18 cellular contexts compared by ENCODE assay signal in the genomic region with DNA sequence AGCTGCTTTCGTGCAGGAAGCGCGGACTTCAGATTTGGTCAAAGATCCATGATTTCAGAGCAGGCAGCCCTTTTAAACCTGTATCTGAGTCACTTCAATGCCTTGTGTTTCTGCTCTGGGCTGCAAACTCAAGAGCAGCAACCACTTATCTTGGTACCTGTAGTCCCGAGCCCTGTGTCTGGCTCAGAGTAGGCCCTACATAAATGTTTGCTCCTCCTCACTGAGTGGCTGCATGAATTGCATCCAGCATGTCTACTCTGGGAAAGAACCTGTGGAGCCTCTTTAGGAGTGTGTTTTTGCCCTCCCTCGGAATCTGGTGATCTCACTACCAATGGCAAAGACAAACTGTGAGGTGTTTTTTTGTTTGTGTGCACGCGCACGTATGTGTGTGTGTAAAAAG.
"Had no signal": no experiment of that assay in that cellular context is flagged by ENCODE, and none has a peak within 500 bp of the region (broad histone marks: within the 10 kb centered on the region; RNA-seq: fewer than 3 reads in every experiment).

No MANE protein-coding gene starts in this region.

- H3K27ac ChIP-seq: gastrocnemius medialis, left ventricle myocardium inferior, thoracic aorta had no signal

- DNase-seq: activated CD4-positive, alpha-beta T cell treated with anti-CD3 and anti-CD28 coated beads for 36 hours; activated CD4-positive, alpha-beta T cell treated with anti-CD3 and anti-CD28 coated beads, Interleukin-2, amount 50 U/mL, for 48 hours; activated T-cell treated with anti-CD3 and anti-CD28 coated beads for 4 hours; effector CD8-positive, alpha-beta T cell; gastrocnemius medialis; head of caudate nucleus; kidney; left ventricle myocardium inferior; stimulated activated naive B cell treated with anti-CD40 and anti-IgM and Interleukin-4, amounts not matched to agents 10 μg/mL and 1 μg/mL and 100 μg/mL, for 72 hours had no signal

- H3K27me3 ChIP-seq: gastrocnemius medialis had no signal

- H3K9me3 ChIP-seq: gastrocnemius medialis, thoracic aorta had no signal

- FAIRE-seq: kidney, TTC549, urothelium cell line had no signal

- ATAC-seq: activated CD4-positive, alpha-beta T cell treated with anti-CD3 and anti-CD28 coated beads for 36 hours; esophagus mucosa; gastrocnemius medialis; stimulated activated naive B cell treated with anti-CD40 and anti-IgM and Interleukin-4, amounts not matched to agents 10 μg/mL and 1 μg/mL and 100 μg/mL, for 72 hours; WTC11 had no signal

- H3K4me3 Mint-ChIP-seq: activated CD4-positive, alpha-beta T cell treated with anti-CD3 and anti-CD28 coated beads for 36 hours; activated naive CD8-positive, alpha-beta T cell; activated T-helper 1 cell treated with anti-CD3 and anti-CD28 coated beads, Interleukin-12 subunit alpha, Interleukin-12 subunit beta, Interleukin-2, Interleukin-4 antibody, amounts not matched to agents 30 ng/mL and 10 ng/mL and 1 ng/mL, durations not matched to agents 14 hours and 24 hours and 36 hours; dendritic cell treated with granulocyte-macrophage colony-stimulating factor and Interleukin-4, amounts not matched to agents 40 ng/mL and 50 ng/mL, for 4 days; memory B cell; stimulated activated naive B cell treated with anti-CD40 and anti-IgM and Interleukin-4, amounts not matched to agents 10 μg/mL and 1 μg/mL and 100 μg/mL, for 72 hours; WTC11 had no signal

- H3K4me3 ChIP-seq: gastrocnemius medialis, left ventricle myocardium inferior, thoracic aorta had no signal

- H3K27me3 Mint-ChIP-seq: activated naive CD8-positive, alpha-beta T cell had no signal

- H3K27ac Mint-ChIP-seq: activated CD4-positive, alpha-beta T cell treated with anti-CD3 and anti-CD28 coated beads for 36 hours; activated naive CD8-positive, alpha-beta T cell; activated T-helper 1 cell treated with anti-CD3 and anti-CD28 coated beads, Interleukin-12 subunit alpha, Interleukin-12 subunit beta, Interleukin-2, Interleukin-4 antibody, amounts not matched to agents 30 ng/mL and 10 ng/mL and 1 ng/mL, durations not matched to agents 14 hours and 24 hours and 36 hours; dendritic cell treated with granulocyte-macrophage colony-stimulating factor and Interleukin-4, amounts not matched to agents 40 ng/mL and 50 ng/mL, for 4 days; memory B cell; stimulated activated naive B cell treated with anti-CD40 and anti-IgM and Interleukin-4, amounts not matched to agents 10 μg/mL and 1 μg/mL and 100 μg/mL, for 72 hours; WTC11 had no signal

- H3K36me3 ChIP-seq: gastrocnemius medialis, left ventricle myocardium inferior, thoracic aorta had no signal
